ENCODE assay signal across 8 cellular contexts in the genomic region with DNA sequence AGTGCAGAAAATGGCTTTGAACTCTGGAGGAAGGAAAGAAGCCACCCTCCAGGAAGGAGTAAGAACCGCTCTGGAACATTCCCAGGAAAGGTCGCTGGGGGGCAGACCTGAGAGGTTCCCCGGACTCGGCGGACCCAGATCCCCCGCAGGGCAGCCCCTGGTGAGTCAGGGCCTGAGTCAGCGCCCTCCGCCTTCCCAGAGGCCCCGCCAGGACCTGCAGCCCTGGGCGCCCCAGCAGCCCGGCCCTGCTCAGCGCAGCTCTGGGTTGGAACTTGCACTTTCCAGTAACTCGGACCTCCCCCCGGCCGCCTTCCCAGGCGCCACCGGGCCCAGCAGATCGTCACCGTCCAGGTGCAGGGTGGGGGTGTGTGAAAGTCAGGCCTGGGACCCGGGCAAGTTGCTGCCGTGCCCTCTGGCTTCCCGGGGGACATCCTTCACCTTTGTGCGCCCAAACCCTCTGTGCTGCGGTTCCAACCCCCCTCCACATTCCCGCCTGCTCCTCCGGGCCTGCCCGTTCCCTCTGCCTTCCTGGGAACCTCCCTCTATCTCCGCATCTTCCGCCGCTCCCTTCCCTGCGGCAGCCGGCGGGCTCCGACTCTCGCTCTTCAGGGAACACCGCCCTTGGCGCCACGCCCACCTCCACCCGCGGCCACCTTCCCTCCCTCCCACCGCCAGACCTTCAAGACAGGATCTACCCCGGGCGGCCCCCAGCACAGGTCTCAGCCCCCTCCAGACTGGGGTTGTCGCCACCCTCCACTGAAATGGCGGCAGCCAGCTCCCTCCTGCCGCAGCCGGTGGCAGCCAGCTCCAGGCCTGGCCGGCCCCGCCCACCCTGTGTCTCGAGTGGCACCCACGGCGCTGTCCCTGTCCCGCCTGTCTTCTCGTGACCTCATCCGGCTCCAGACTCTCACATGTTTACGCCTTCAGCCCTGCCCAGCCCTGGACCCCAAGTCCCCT. TPM values are rescaled to one million over a fixed set of nuclear protein-coding genes. Genes with fewer than 3 reads are reported as not detected.
DNase-seq lines count a peak whose midpoint lies in the region; ATAC-seq and TF ChIP-seq lines count a peak whose summit lies in the region.

No MANE protein-coding gene starts in this region.

- ATAC-seq in T-cell (replicated peaks in 1 of 4) (peak; percentile 81 to 95 (median 94)), left cardiac atrium (peak; percentile 92 to 97), upper lobe of right lung (peak; percentile 95)

- H3K36me3 ChIP-seq in upper lobe of right lung: no peaks in the 10 kb centered on the region

- TF ChIP-seq CTCF in NB4 (IDR thresholded peaks at IDR 0.05; ENCODE audit: low read depth, low read length) (peak; percentile 74), progenitor cell of endocrine pancreas (IDR thresholded peaks at IDR 0.05; ENCODE audit: unreplicated experiment) (peak; percentile 78), upper lobe of right lung (IDR thresholded peaks at IDR 0.05) (peak; percentile 71)

- intact Hi-C loops in left cardiac atrium (cut with DNase I) (no loop called here), upper lobe of right lung (cut with DNase I) (no loop called here)

- H3K27me3 Mint-ChIP-seq in T-cell (no peaks in the 10 kb centered on the region), progenitor cell of endocrine pancreas (peaks cover 21% of the 10 kb centered on the region)

- peaks cover 19% of the 10 kb centered on the region for H3K4me1 ChIP-seq in upper lobe of right lung

- no peaks in the 10 kb centered on the region for H3K36me3 Mint-ChIP-seq in T-cell
- H3K36me3 Mint-ChIP-seq in progenitor cell of endocrine pancreas (ENCODE audit: insufficient read depth): peaks cover 1% of the 10 kb centered on the region

- H3K9me3 Mint-ChIP-seq in T-cell: peaks cover 0 to 13% (median 0%) of the 10 kb centered on the region in 3 donors
- H3K9me3 Mint-ChIP-seq in progenitor cell of endocrine pancreas (ENCODE audit: low read depth): no peaks in the 10 kb centered on the region

- H3K4me1 Mint-ChIP-seq in T-cell: peaks cover 0 to 8% (median 6%) of the 10 kb centered on the region in 3 donors
- H3K4me1 Mint-ChIP-seq in progenitor cell of endocrine pancreas (ENCODE audit: low read depth): peaks cover 1% of the 10 kb centered on the region

- H3K27ac ChIP-seq in upper lobe of right lung: peak overlapping the region; percentile 98

- H3K4me3 Mint-ChIP-seq in T-cell (peak overlapping the region; percentile 83 to 89 (median 87)), progenitor cell of endocrine pancreas (ENCODE audit: low read depth) (peak overlapping the region; percentile 83)

- no peaks in the 10 kb centered on the region for H3K9me3 ChIP-seq in upper lobe of right lung

- no peaks in the 10 kb centered on the region for H3K27me3 ChIP-seq in upper lobe of right lung

- H3K27ac Mint-ChIP-seq in T-cell (peak overlapping the region; percentile 85 to 91), progenitor cell of endocrine pancreas (peak overlapping the region; percentile 98)

- peak; percentile 33 for TF ChIP-seq POLR2A in NB4 (IDR thresholded peaks at IDR 0.05; ENCODE audit: extremely low read depth, insufficient read length)

- POLR2A ChIA-PET in HEK293T (lab: Yijun Ruan, JAX): interaction anchor here (0.6 to 5.8 kb wide), 22 partner anchors 9 to 111 kb away, joined by 3 to 69 read pairs (median 6); no protein-coding TSS in a partner anchor
- POLR2A ChIA-PET in T-cell (lab: Charles Lee): interaction anchor here in 1 of 2 donors (1.4 kb wide), 1 partner anchor 23 kb away, joined by 8 read pairs; no protein-coding TSS in a partner anchor

- CTCF ChIA-PET in HEK293T (lab: Yijun Ruan, JAX) (interaction anchor here (0.6 to 2.4 kb wide), 7 partner anchors 7 to 1222 kb away, joined by 3 to 8 read pairs (median 4); no protein-coding TSS in a partner anchor), T-cell (lab: Charles Lee) (interaction anchor here (0.6 to 2.7 kb wide), 4 partner anchors 23 to 297 kb away, joined by 3 to 22 read pairs (median 4); no protein-coding TSS in a partner anchor)

- H3K4me3 ChIP-seq in GM08714 (ENCODE audit: low read length) (peak overlapping the region; percentile 52; the same call in 1 of the 2 replicates), NB4 (ENCODE audit: low read depth, low read length) (peak overlapping the region; percentile 65), upper lobe of right lung (peak overlapping the region; percentile 61)

- peak; percentile 89 for DNase-seq in HEK293T (ENCODE audit: extremely low spot score)
- DNase-seq in NB4 (ENCODE audit: low read depth): peak; percentile 96
- peak; percentile 36 to 88 (median 59) for DNase-seq in T-cell
- DNase-seq in amniotic epithelial cell (ENCODE audit: low read depth): peak; percentile 93
- DNase-seq in left cardiac atrium: peak; percentile 95
- peak; percentile 91 for DNase-seq in progenitor cell of endocrine pancreas (ENCODE audit: low spot score, unreplicated experiment)
- DNase-seq in upper lobe of right lung: peak; percentile 97

TF ChIP-seq in HEK293T, 16 proteins besides CTCF, POLR2A, EP300 and RAD21:
- peak; percentile 76 for TF ChIP-seq L3MBTL2 (conservative IDR thresholded peaks at IDR 0.05)
- no peak for TF ChIP-seq SP1 (IDR thresholded peaks at IDR 0.05)
- peak; percentile 60; the same call in 1 of the 2 replicates for TF ChIP-seq TARDBP (IDR thresholded peaks at IDR 0.05)

RNA-seq across cellular contexts. Expression of gene WNT7B, which starts 36.8 kb away (rescaled TPM):
- total RNA-seq in T-cell (under 1 TPM in 1 of 5 donors, not detected in 4; 0.15 TPM), left cardiac atrium (not detected), progenitor cell of endocrine pancreas (3.7 and 4.3 TPM in 2 replicates), upper lobe of right lung (5.4 TPM)

Comparison
In these comparisons a context has a peak if more than half of its experiments do, and no peak if none do; other contexts are left out.
1. Peak in every context shown above with its lines: DNase-seq, ATAC-seq, H3K4me3 ChIP-seq and H3K27ac ChIP-seq.